In genomic region chr1:175720023-175720422, GRCh38 we compare ENCODE assay signal across 26 cellular contexts. TPM values are rescaled to one million over a fixed set of nuclear protein-coding genes. Genes with fewer than 3 reads are reported as not detected.
DNase-seq lines count a peak whose midpoint lies in the region; ATAC-seq, FAIRE-seq and TF ChIP-seq lines count a peak whose summit lies in the region.
"Had no signal": no experiment of that assay in that cellular context is flagged by ENCODE, and none has a peak within 500 bp of the region (broad histone marks: within the 10 kb centered on the region; RNA-seq: fewer than 3 reads in every experiment).

No MANE protein-coding gene starts in this region.

- peaks cover 4% of the 10 kb centered on the region for H4K20me1 ChIP-seq in neural progenitor cell (ENCODE audit: low read depth)
- H4K20me1 ChIP-seq: BLaER1 treated with 17β-estradiol and CSF1 and Interleukin-3, amounts not matched to agents 10 nM and 100 nM had no signal

- no peaks in the 10 kb centered on the region for H3K79me2 ChIP-seq in neural progenitor cell (ENCODE audit: low read depth)

- no peak overlapping the region for H3K4me2 ChIP-seq in neural progenitor cell
- H3K4me2 ChIP-seq: A549; BLaER1 treated with 17β-estradiol and CSF1 and Interleukin-3, amounts not matched to agents 10 nM and 100 nM had no signal

- DNase-seq in G401 (ENCODE audit: low spot score), result peak; percentile 21
- DNase-seq in NCI-H82 treated with DMSO at 0.1 percent for 48 hours (lab: John Stamatoyannopoulos, UW; ENCODE audit: unreplicated experiment), result peak; percentile 15
- DNase-seq in neural progenitor cell (ENCODE audit: low spot score), result no peak
- no peak for DNase-seq in urothelium cell line (ENCODE audit: low spot score)
- DNase-seq in left lung, result no peak
- DNase-seq: 8988T; ACHN; AML-193; BE2C; CD4-positive, alpha-beta T cell; CD8-positive, alpha-beta memory T cell; DMS 273 treated with DMSO at 0.1 percent for 48 hours; DMS79; EL; GF-D8; GM23248; H7; HCEC 1CT had no signal

- in situ Hi-C loops in G401 (cut with HindIII; ENCODE audit: low sequenced_read_pairs), result no loop called here

- H3K27ac ChIP-seq in neural progenitor cell (no peak overlapping the region), left lung (no peak overlapping the region)
- H3K27ac ChIP-seq: A549; BLaER1 treated with 17β-estradiol and CSF1 and Interleukin-3, amounts not matched to agents 10 nM and 100 nM; GM23248 had no signal

- no peaks in the 10 kb centered on the region for H3K9me3 Mint-ChIP-seq in neural progenitor cell

- intact Hi-C loops in left lung (cut with DNase I), result no loop called here

- ATAC-seq in SK-N-SH treated with all-trans-retinoic acid at 6 μM for 48 hours, result no peak
- ATAC-seq in left lung, result no peak
- no peak for ATAC-seq in GM19395 (IDR thresholded peaks at IDR 0.05; ENCODE audit: unreplicated experiment)
- ATAC-seq: A549 had no signal

- H3F3A ChIP-seq in neural progenitor cell (ENCODE audit: low read depth), result no peaks in the 10 kb centered on the region

- no peaks in the 10 kb centered on the region for H3K9me3 ChIP-seq in neural progenitor cell (ENCODE audit: low read depth)
- no peaks in the 10 kb centered on the region for H3K9me3 ChIP-seq in left lung
- H3K9me3 ChIP-seq: A549; BE2C; BLaER1 treated with 17β-estradiol and CSF1 and Interleukin-3, amounts not matched to agents 10 nM and 100 nM had no signal

- H3K27me3 ChIP-seq in neural progenitor cell, result no peaks in the 10 kb centered on the region
- H3K27me3 ChIP-seq in left lung, result peaks cover 0 to 8% of the 10 kb centered on the region in 2 donors
- H3K27me3 ChIP-seq: BE2C had no signal

- H3K27me3 Mint-ChIP-seq in neural progenitor cell (ENCODE audit: insufficient read depth, low read depth), result peaks cover 13% of the 10 kb centered on the region

- H3K4me3 Mint-ChIP-seq in neural progenitor cell, result peak overlapping the region; percentile 4
- H3K4me3 Mint-ChIP-seq: CD14-positive monocyte; CD4-positive, alpha-beta T cell; CD8-positive, alpha-beta memory T cell had no signal

- no peak for TF ChIP-seq CTCF in neural progenitor cell (IDR thresholded peaks at IDR 0.05)
- no peak for TF ChIP-seq CTCF in left lung (IDR thresholded peaks at IDR 0.05)

- H2AFZ ChIP-seq in neural progenitor cell (replicated peaks), result no peak overlapping the region
- H2AFZ ChIP-seq: GM23248 had no signal

- H3K27ac Mint-ChIP-seq in neural progenitor cell, result no peak overlapping the region
- H3K27ac Mint-ChIP-seq: CD4-positive, alpha-beta T cell; CD8-positive, alpha-beta memory T cell had no signal

- FAIRE-seq in urothelium cell line (lab: Jason Lieb, UNC), result no peak
- FAIRE-seq: A549, D721Med, GM12891, H1 had no signal

- no peaks in the 10 kb centered on the region for H3K36me3 ChIP-seq in neural progenitor cell
- H3K36me3 ChIP-seq in left lung, result no peaks in the 10 kb centered on the region
- H3K36me3 ChIP-seq: BE2C; BLaER1 treated with 17β-estradiol and CSF1 and Interleukin-3, amounts not matched to agents 10 nM and 100 nM had no signal

- H3K4me3 ChIP-seq in neural progenitor cell (no peak overlapping the region), left lung (no peak overlapping the region)
- H3K4me3 ChIP-seq: A549; BLaER1 treated with 17β-estradiol and CSF1 and Interleukin-3, amounts not matched to agents 10 nM and 100 nM; GM23248 had no signal

- H3K4me1 ChIP-seq in neural progenitor cell (peaks cover 13% of the 10 kb centered on the region), left lung (no peaks in the 10 kb centered on the region)
- H3K4me1 ChIP-seq: A549, BE2C had no signal

- no peaks in the 10 kb centered on the region for H3K36me3 Mint-ChIP-seq in neural progenitor cell
- H3K36me3 Mint-ChIP-seq: CD14-positive monocyte; CD8-positive, alpha-beta memory T cell had no signal

- H3K4me1 Mint-ChIP-seq in neural progenitor cell, result peaks cover 32% of the 10 kb centered on the region
- H3K4me1 Mint-ChIP-seq: CD14-positive monocyte; CD8-positive, alpha-beta memory T cell had no signal

- no peak overlapping the region for H3K9ac ChIP-seq in neural progenitor cell
- H3K9ac ChIP-seq: BLaER1 treated with 17β-estradiol and CSF1 and Interleukin-3, amounts not matched to agents 10 nM and 100 nM; GM23248 had no signal

TF ChIP-seq in SK-N-SH treated with all-trans-retinoic acid at 6 μM for 48 hours, 23 proteins besides CTCF, POLR2A, EP300 and RAD21:
- TF ChIP-seq POU6F1 (CRISPR knock-in tag; IDR thresholded peaks at IDR 0.05; ENCODE audit: borderline replicate concordance, low read depth) (no peak), ESRRG (CRISPR knock-in tag; IDR thresholded peaks at IDR 0.05) (no peak), RARB (CRISPR knock-in tag; IDR thresholded peaks at IDR 0.05) (no peak), TCF4 (CRISPR knock-in tag; IDR thresholded peaks at IDR 0.05; ENCODE audit: borderline replicate concordance) (peak; percentile 26; the same call in 1 of the 2 replicates)
- TF ChIP-seq, protein P1, sequence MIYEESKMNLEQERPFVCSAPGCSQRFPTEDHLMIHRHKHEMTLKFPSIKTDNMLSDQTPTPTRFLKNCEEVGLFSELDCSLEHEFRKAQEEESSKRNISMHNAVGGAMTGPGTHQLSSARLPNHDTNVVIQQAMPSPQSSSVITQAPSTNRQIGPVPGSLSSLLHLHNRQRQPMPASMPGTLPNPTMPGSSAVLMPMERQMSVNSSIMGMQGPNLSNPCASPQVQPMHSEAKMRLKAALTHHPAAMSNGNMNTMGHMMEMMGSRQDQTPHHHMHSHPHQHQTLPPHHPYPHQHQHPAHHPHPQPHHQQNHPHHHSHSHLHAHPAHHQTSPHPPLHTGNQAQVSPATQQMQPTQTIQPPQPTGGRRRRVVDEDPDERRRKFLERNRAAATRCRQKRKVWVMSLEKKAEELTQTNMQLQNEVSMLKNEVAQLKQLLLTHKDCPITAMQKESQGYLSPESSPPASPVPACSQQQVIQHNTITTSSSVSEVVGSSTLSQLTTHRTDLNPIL (CRISPR knock-in tag; IDR thresholded peaks at IDR 0.05; ENCODE audit: low read depth), result no peak

RNA-seq across cellular contexts. Expression of gene TNR, which starts 23.4 kb away (rescaled TPM):
- not detected in 2 replicates for total RNA-seq in G401 (2014; rRNA removed; shearing (Covaris generic))
- not detected in 2 replicates for total RNA-seq in neural progenitor cell (ENCODE audit: low replicate concordance)
- 1 to 10 TPM in 1 of 2 donors, under 1 TPM in 1; 0.08 to 1.3 TPM for total RNA-seq in left lung
- total RNA-seq: CD4-positive, alpha-beta T cell; CD8-positive, alpha-beta memory T cell; GM23248; H1; H7 had no signal

Comparison
In these comparisons a context has a peak if more than half of its experiments do, and no peak if none do; other contexts are left out.
1. DNase-seq: peak in G401 (single experiment) and NCI-H82 treated with DMSO at 0.1 percent for 48 hours (single experiment); none in neural progenitor cell (single experiment), urothelium cell line (single experiment) and left lung (0 of 2).